Comparison of ENCODE assay signal across 9 cellular contexts in genomic region chr11:47616726-47617416, GRCh38. TPM values are rescaled to one million over a fixed set of nuclear protein-coding genes. Genes with fewer than 3 reads are reported as not detected.
DNase-seq lines count a peak whose midpoint lies in the region; ATAC-seq, FAIRE-seq and TF ChIP-seq lines count a peak whose summit lies in the region.
"Had no signal": no experiment of that assay in that cellular context is flagged by ENCODE, and none has a peak within 500 bp of the region (broad histone marks: within the 10 kb centered on the region; RNA-seq: fewer than 3 reads in every experiment).

No MANE protein-coding gene starts in this region.

- no peak for TF ChIP-seq POLR2A in GM12891 (IDR thresholded peaks at IDR 0.05; ENCODE audit: low read depth, low read length)

- no peak for FAIRE-seq in GM12891 (lab: Jason Lieb, UNC)
- FAIRE-seq: endometrium had no signal

- no peak for ATAC-seq in HG03460 (IDR thresholded peaks at IDR 0.05; ENCODE audit: unreplicated experiment)

- DNase-seq in stimulated activated CD4-positive, alpha-beta T cell treated with anti-CD3 and anti-CD28 coated beads, Interleukin-4, amount 100 ng/mL, for 24 hours = peak; percentile 9
- no peak for DNase-seq in stimulated activated CD4-positive, alpha-beta T cell treated with anti-CD3 and anti-CD28 coated beads, Interleukin-2, amount 100 ng/mL, for 48 hours
- DNase-seq in NCI-H146 (lab: John Stamatoyannopoulos, UW) (peak; percentile 9), amniotic stem cell (lab: John Stamatoyannopoulos, UW) (peak; percentile 67), hippocampal formation (lab: John Stamatoyannopoulos, UW) (peak; percentile 33 to 69), stromal cell of bone marrow (ENCODE audit: low read depth) (peak; percentile 78), GM12891 (ENCODE audit: insufficient read length, low spot score) (no peak)

TF ChIP-seq in GM12891, 5 proteins besides CTCF, POLR2A, EP300 and RAD21:
- TF ChIP-seq SPI1 (IDR thresholded peaks at IDR 0.05; ENCODE audit: low read depth, low read length) (no peak), TAF1 (IDR thresholded peaks at IDR 0.05; ENCODE audit: low read depth, low read length) (no peak), PAX5 (IDR thresholded peaks at IDR 0.05; ENCODE audit: insufficient read depth, low read length, severe bottlenecking) (no peak), POU2F2 (IDR thresholded peaks at IDR 0.05; ENCODE audit: low read depth, low read length) (no peak), POLR2AphosphoS5 (IDR thresholded peaks at IDR 0.05; ENCODE audit: low read depth, low read length) (no peak)

RNA-seq across cellular contexts. Expression of gene C1QTNF4, which starts 22.7 kb away (rescaled TPM):
- polyA plus RNA-seq in GM12891 (2012; ENCODE audit: low read depth, missing spikeins) = not detected

RNA-seq across cellular contexts. Expression of gene MTCH2, which starts 25.5 kb away (rescaled TPM):
- polyA plus RNA-seq in GM12891 (2012; ENCODE audit: low read depth, missing spikeins) = 104 TPM

RNA-seq across cellular contexts. Expression of gene FAM180B, which starts 30.4 kb away (rescaled TPM):
- polyA plus RNA-seq in GM12891 (2012; ENCODE audit: low read depth, missing spikeins) = not detected

RNA-seq across cellular contexts. Expression of gene NDUFS3, which starts 38.0 kb away (rescaled TPM):
- 109 TPM for polyA plus RNA-seq in GM12891 (2012; ENCODE audit: low read depth, missing spikeins)

RNA-seq across cellular contexts. Expression of gene KBTBD4, which starts 38.1 kb away (rescaled TPM):
- 16.9 TPM for polyA plus RNA-seq in GM12891 (2012; ENCODE audit: low read depth, missing spikeins)

Comparison
In these comparisons a context has a peak if more than half of its experiments do, and no peak if none do; other contexts are left out.
1. DNase-seq: peak in stimulated activated CD4-positive, alpha-beta T cell treated with anti-CD3 and anti-CD28 coated beads, Interleukin-4, amount 100 ng/mL, for 24 hours (single experiment), NCI-H146 (single experiment), amniotic stem cell (single experiment), hippocampal formation (2 of 2) and stromal cell of bone marrow (single experiment); none in stimulated activated CD4-positive, alpha-beta T cell treated with anti-CD3 and anti-CD28 coated beads, Interleukin-2, amount 100 ng/mL, for 48 hours (0 of 2) and GM12891 (single experiment).